1 cellular context compared by ENCODE assay signal in the genomic region with DNA sequence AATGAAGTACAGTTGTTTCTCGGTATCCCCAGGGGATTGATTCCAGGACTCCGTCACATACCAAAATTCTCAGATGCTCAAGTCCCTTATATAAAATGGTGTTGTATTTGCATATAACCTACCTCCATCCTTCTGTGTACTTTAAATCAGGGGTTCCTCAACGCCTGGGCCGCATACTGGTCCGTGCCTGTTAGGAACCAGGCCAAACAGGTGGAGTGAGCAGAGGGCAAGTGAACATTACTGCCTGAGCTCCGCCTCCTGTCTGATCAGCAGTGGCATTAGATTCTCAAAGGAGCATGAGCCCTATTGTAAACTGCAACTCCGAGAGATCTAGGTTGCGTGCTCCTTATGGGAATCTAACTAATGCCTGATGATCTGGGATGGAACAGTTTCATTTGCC.
TF ChIP-seq lines count a peak whose summit lies in the region.

No MANE protein-coding gene starts in this region.

TF ChIP-seq in IMR-90, 13 proteins besides CTCF, POLR2A, EP300 and RAD21 (continued from another document):
- TF ChIP-seq, protein P1, sequence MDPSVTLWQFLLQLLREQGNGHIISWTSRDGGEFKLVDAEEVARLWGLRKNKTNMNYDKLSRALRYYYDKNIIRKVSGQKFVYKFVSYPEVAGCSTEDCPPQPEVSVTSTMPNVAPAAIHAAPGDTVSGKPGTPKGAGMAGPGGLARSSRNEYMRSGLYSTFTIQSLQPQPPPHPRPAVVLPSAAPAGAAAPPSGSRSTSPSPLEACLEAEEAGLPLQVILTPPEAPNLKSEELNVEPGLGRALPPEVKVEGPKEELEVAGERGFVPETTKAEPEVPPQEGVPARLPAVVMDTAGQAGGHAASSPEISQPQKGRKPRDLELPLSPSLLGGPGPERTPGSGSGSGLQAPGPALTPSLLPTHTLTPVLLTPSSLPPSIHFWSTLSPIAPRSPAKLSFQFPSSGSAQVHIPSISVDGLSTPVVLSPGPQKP (IDR thresholded peaks at IDR 0.05; ENCODE audit: borderline replicate concordance, low read depth, low read length): no peak
- TF ChIP-seq RCOR1 (IDR thresholded peaks at IDR 0.05; ENCODE audit: insufficient replicate concordance, low read length) (no peak), BHLHE40 (IDR thresholded peaks at IDR 0.05; ENCODE audit: low read depth, low read length) (no peak)
- TF ChIP-seq, protein P2, sequence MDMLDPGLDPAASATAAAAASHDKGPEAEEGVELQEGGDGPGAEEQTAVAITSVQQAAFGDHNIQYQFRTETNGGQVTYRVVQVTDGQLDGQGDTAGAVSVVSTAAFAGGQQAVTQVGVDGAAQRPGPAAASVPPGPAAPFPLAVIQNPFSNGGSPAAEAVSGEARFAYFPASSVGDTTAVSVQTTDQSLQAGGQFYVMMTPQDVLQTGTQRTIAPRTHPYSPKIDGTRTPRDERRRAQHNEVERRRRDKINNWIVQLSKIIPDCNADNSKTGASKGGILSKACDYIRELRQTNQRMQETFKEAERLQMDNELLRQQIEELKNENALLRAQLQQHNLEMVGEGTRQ (IDR thresholded peaks at IDR 0.05; ENCODE audit: low read depth, low read length): no peak
